21 cellular contexts compared by ENCODE assay signal in genomic region chr1:59092126-59092525, GRCh38.
DNase-seq lines count a peak whose midpoint lies in the region; ATAC-seq, FAIRE-seq and TF ChIP-seq lines count a peak whose summit lies in the region.
"Had no signal": no experiment of that assay in that cellular context is flagged by ENCODE, and none has a peak within 500 bp of the region (broad histone marks: within the 10 kb centered on the region; RNA-seq: fewer than 3 reads in every experiment).

No MANE protein-coding gene starts in this region.

- TF ChIP-seq CTCF in epithelial cell of esophagus (IDR thresholded peaks at IDR 0.05; ENCODE audit: insufficient read depth, low read depth, low read length, missing control alignments) (no peak), brain microvascular endothelial cell (IDR thresholded peaks at IDR 0.05; ENCODE audit: low read depth, low read length, missing control alignments) (no peak)

- ATAC-seq in GM18519 (IDR thresholded peaks at IDR 0.05; ENCODE audit: low FRiP score, unreplicated experiment) = no peak
- no peak for ATAC-seq in GM19324 (IDR thresholded peaks at IDR 0.05; ENCODE audit: low FRiP score, unreplicated experiment)
- ATAC-seq: GM12878 had no signal

- in situ Hi-C loops in brain microvascular endothelial cell (cut with HindIII; ENCODE audit: low pct_ligation_motif_present, low sequenced_read_pairs) = no loop called here

- no peaks in the 10 kb centered on the region for H3K27me3 ChIP-seq in brain microvascular endothelial cell (replicated peaks)

- no peak for FAIRE-seq in GM19239 (lab: Jason Lieb, UNC)
- FAIRE-seq: G401.6, GM12878, GM18507 had no signal

- no peak overlapping the region for H3K27ac ChIP-seq in brain microvascular endothelial cell

- no peaks in the 10 kb centered on the region for H3K36me3 ChIP-seq in brain microvascular endothelial cell (replicated peaks)

- DNase-seq in AG08395 (ENCODE audit: low spot score) (peak; percentile 40), EL (peak; percentile 30), M059J (ENCODE audit: low read depth) (peak; percentile 52), epithelial cell of esophagus (ENCODE audit: low read depth) (peak; percentile 39), GM19239 (ENCODE audit: insufficient read length, low spot score) (no peak), brain microvascular endothelial cell (no peak)
- DNase-seq: Caco-2; CD4-positive, CD25-positive, alpha-beta regulatory T cell; MV-4-11; NCI-H1417 treated with DMSO at 0.1 percent for 48 hours; NCI-H2029; NCI-H2171; NCI-H446 treated with DMSO at 0.1 percent for 48 hours; NK-92 treated with Interleukin-12 subunit alpha and Interleukin-12 subunit beta, amount 100 ng/mL, for 24 hours; RPMI8226; SIG-M5 had no signal

- H3K4me3 ChIP-seq in epithelial cell of esophagus (ENCODE audit: low read length) = no peak overlapping the region
- H3K4me3 ChIP-seq in brain microvascular endothelial cell (ENCODE audit: low read depth, low read length) = no peak overlapping the region
- H3K4me3 ChIP-seq: GM12878 had no signal

Comparison
In these comparisons a context has a peak if more than half of its experiments do, and no peak if none do; other contexts are left out.
1. DNase-seq: peak in AG08395 (single experiment), EL (single experiment), M059J (single experiment) and epithelial cell of esophagus (single experiment); none in GM19239 (single experiment) and brain microvascular endothelial cell (single experiment).